Comparison of ENCODE assay signal across 1 cellular context in the genomic region with DNA sequence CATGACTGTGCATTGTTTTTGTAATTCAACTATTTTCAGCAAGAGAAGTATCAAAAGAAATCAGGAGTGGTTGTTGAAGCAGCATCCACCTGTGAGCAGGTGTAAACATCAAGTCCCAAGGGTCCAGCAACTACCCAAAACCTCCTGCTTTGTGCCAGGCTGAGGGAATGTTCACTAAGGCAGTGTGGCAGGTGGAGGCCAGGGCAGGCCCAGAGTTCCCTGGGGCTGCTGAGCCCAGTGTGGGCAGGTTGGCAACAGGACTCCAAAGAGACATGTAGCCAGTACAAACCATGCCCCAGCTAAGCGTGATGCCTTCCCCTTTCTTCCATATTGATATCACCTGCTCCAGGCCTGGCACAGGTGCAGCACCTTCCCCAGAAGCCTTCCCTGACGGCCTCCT.
TF ChIP-seq lines count a peak whose summit lies in the region.

No MANE protein-coding gene starts in this region.

TF ChIP-seq in GM23338, 12 proteins besides CTCF, POLR2A, EP300 and RAD21 (continued from another document):
- TF ChIP-seq, protein P1, sequence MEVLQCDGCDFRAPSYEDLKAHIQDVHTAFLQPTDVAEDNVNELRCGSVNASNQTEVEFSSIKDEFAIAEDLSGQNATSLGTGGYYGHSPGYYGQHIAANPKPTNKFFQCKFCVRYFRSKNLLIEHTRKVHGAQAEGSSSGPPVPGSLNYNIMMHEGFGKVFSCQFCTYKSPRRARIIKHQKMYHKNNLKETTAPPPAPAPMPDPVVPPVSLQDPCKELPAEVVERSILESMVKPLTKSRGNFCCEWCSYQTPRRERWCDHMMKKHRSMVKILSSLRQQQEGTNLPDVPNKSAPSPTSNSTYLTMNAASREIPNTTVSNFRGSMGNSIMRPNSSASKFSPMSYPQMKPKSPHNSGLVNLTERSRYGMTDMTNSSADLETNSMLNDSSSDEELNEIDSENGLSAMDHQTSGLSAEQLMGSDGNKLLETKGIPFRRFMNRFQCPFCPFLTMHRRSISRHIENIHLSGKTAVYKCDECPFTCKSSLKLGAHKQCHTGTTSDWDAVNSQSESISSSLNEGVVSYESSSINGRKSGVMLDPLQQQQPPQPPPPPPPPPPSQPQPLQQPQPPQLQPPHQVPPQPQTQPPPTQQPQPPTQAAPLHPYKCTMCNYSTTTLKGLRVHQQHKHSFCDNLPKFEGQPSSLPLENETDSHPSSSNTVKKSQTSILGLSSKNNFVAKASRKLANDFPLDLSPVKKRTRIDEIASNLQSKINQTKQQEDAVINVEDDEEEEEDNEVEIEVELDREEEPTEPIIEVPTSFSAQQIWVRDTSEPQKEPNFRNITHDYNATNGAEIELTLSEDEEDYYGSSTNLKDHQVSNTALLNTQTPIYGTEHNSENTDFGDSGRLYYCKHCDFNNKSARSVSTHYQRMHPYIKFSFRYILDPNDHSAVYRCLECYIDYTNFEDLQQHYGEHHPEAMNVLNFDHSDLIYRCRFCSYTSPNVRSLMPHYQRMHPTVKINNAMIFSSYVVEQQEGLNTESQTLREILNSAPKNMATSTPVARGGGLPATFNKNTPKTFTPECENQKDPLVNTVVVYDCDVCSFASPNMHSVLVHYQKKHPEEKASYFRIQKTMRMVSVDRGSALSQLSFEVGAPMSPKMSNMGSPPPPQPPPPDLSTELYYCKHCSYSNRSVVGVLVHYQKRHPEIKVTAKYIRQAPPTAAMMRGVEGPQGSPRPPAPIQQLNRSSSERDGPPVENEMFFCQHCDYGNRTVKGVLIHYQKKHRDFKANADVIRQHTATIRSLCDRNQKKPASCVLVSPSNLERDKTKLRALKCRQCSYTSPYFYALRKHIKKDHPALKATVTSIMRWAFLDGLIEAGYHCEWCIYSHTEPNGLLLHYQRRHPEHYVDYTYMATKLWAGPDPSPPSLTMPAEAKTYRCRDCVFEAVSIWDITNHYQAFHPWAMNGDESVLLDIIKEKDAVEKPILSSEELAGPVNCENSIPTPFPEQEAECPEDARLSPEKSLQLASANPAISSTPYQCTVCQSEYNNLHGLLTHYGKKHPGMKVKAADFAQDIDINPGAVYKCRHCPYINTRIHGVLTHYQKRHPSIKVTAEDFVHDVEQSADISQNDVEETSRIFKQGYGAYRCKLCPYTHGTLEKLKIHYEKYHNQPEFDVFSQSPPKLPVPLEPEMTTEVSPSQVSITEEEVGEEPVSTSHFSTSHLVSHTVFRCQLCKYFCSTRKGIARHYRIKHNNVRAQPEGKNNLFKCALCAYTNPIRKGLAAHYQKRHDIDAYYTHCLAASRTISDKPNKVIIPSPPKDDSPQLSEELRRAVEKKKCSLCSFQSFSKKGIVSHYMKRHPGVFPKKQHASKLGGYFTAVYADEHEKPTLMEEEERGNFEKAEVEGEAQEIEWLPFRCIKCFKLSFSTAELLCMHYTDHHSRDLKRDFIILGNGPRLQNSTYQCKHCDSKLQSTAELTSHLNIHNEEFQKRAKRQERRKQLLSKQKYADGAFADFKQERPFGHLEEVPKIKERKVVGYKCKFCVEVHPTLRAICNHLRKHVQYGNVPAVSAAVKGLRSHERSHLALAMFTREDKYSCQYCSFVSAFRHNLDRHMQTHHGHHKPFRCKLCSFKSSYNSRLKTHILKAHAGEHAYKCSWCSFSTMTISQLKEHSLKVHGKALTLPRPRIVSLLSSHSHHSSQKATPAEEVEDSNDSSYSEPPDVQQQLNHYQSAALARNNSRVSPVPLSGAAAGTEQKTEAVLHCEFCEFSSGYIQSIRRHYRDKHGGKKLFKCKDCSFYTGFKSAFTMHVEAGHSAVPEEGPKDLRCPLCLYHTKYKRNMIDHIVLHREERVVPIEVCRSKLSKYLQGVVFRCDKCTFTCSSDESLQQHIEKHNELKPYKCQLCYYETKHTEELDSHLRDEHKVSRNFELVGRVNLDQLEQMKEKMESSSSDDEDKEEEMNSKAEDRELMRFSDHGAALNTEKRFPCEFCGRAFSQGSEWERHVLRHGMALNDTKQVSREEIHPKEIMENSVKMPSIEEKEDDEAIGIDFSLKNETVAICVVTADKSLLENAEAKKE (CRISPR knock-in tag; IDR thresholded peaks at IDR 0.05), result no peak
- TF ChIP-seq NANOG (IDR thresholded peaks at IDR 0.05; ENCODE audit: borderline replicate concordance), result no peak
